In genomic region chr11:64206457-64207246, GRCh38 we compare ENCODE assay signal across 1 cellular context.
TF ChIP-seq lines count a peak whose summit lies in the region.

Gene FERMT3 (plus strand): TSS chr11:64206721. CDS start chr11:64207365, 644 bp downstream.

TF ChIP-seq in K562, 482 proteins besides CTCF, POLR2A, EP300 and RAD21 (continued from another document and continues in another):
- TF ChIP-seq RREB1 (CRISPR knock-in tag; IDR thresholded peaks at IDR 0.05) (no peak), FIP1L1 (IDR thresholded peaks at IDR 0.05; ENCODE audit: low read depth, low read length, poor library complexity, severe bottlenecking) (no peak), NFIC (IDR thresholded peaks at IDR 0.05) (peak; percentile 33; the same call in 1 of the 2 replicates), SREBF1 (IDR thresholded peaks at IDR 0.05; ENCODE audit: borderline replicate concordance, low read depth, low read length) (no peak), MGA (IDR thresholded peaks at IDR 0.05) (0 out of 2 replicates have a peak, but pooled peaks have one; percentile 17), DNMT1 (IDR thresholded peaks at IDR 0.05) (no peak), ZNF830 (CRISPR knock-in tag; IDR thresholded peaks at IDR 0.05) (no peak), ZNF354B (CRISPR knock-in tag; IDR thresholded peaks at IDR 0.05) (no peak), SRSF3 (IDR thresholded peaks at IDR 0.05; ENCODE audit: insufficient read depth, low read length) (no peak; the same call in 1 of the 2 replicates), MYBL2 (IDR thresholded peaks at IDR 0.05; ENCODE audit: low read depth) (no peak), MYBL2 (CRISPR knock-in tag; IDR thresholded peaks at IDR 0.05; ENCODE audit: borderline replicate concordance) (no peak), ZNF347 (CRISPR knock-in tag; IDR thresholded peaks at IDR 0.05; ENCODE audit: low read depth) (no peak), POLR2G (IDR thresholded peaks at IDR 0.05; ENCODE audit: low read depth, low read length) (peak; percentile 82), MTA3 (IDR thresholded peaks at IDR 0.05; ENCODE audit: borderline replicate concordance) (peak; percentile 60; the same call in 1 of the 2 replicates), TFAM (CRISPR knock-in tag; conservative IDR thresholded peaks at IDR 0.05) (no peak), EHMT2 (IDR thresholded peaks at IDR 0.05) (no peak), PTRF (tag; IDR thresholded peaks at IDR 0.05) (no peak), ZKSCAN8 (CRISPR knock-in tag; IDR thresholded peaks at IDR 0.05) (no peak), HMGXB4 (CRISPR knock-in tag; IDR thresholded peaks at IDR 0.05) (no peak; the same call in 1 of the 2 replicates), LCOR (CRISPR knock-in tag; IDR thresholded peaks at IDR 0.05) (no peak), SIN3B (IDR thresholded peaks at IDR 0.05; ENCODE audit: low read depth) (no peak), SMAD2 (IDR thresholded peaks at IDR 0.05; ENCODE audit: low read depth, low read length) (no peak), CBFA2T3 (IDR thresholded peaks at IDR 0.05) (no peak), ESRRB (CRISPR knock-in tag; IDR thresholded peaks at IDR 0.05; ENCODE audit: borderline replicate concordance) (no peak), HSF4 (CRISPR knock-in tag; IDR thresholded peaks at IDR 0.05; ENCODE audit: borderline replicate concordance) (no peak; the same call in 1 of the 2 replicates), TSHZ1 (CRISPR knock-in tag; IDR thresholded peaks at IDR 0.05) (no peak), XRCC4 (IDR thresholded peaks at IDR 0.05; ENCODE audit: extremely low read depth, insufficient read depth, insufficient read length) (no peak), ETV6 (IDR thresholded peaks at IDR 0.05; ENCODE audit: borderline replicate concordance in 1 of 2, low read depth in 2 of 2, low read length in 1 of 2) (no peak), ETV6 (CRISPR knock-in tag; IDR thresholded peaks at IDR 0.05; ENCODE audit: borderline replicate concordance) (no peak), HDAC3 (IDR thresholded peaks at IDR 0.05; ENCODE audit: borderline replicate concordance, partially characterized antibody) (no peak), ZFP30 (CRISPR knock-in tag; IDR thresholded peaks at IDR 0.05; ENCODE audit: borderline replicate concordance) (no peak)
- TF ChIP-seq, protein P1, sequence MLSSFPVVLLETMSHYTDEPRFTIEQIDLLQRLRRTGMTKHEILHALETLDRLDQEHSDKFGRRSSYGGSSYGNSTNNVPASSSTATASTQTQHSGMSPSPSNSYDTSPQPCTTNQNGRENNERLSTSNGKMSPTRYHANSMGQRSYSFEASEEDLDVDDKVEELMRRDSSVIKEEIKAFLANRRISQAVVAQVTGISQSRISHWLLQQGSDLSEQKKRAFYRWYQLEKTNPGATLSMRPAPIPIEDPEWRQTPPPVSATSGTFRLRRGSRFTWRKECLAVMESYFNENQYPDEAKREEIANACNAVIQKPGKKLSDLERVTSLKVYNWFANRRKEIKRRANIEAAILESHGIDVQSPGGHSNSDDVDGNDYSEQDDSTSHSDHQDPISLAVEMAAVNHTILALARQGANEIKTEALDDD (IDR thresholded peaks at IDR 0.05) = no peak
- TF ChIP-seq, protein P2, sequence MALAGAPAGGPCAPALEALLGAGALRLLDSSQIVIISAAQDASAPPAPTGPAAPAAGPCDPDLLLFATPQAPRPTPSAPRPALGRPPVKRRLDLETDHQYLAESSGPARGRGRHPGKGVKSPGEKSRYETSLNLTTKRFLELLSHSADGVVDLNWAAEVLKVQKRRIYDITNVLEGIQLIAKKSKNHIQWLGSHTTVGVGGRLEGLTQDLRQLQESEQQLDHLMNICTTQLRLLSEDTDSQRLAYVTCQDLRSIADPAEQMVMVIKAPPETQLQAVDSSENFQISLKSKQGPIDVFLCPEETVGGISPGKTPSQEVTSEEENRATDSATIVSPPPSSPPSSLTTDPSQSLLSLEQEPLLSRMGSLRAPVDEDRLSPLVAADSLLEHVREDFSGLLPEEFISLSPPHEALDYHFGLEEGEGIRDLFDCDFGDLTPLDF (CRISPR knock-in tag; IDR thresholded peaks at IDR 0.05) = 0 out of 2 replicates have a peak, but pooled peaks have one; percentile 52
